In genomic region chr13:109415057-109415456, GRCh38 we compare ENCODE assay signal across 17 cellular contexts.
DNase-seq lines count a peak whose midpoint lies in the region; TF ChIP-seq lines count a peak whose summit lies in the region.
"Had no signal": no experiment of that assay in that cellular context is flagged by ENCODE, and none has a peak within 500 bp of the region (broad histone marks: within the 10 kb centered on the region; RNA-seq: fewer than 3 reads in every experiment).

No MANE protein-coding gene starts in this region.

- H3K27ac ChIP-seq in SK-N-MC (peak overlapping the region; percentile 98), colonic mucosa (no peak overlapping the region)
- H3K27ac ChIP-seq: GM23248 had no signal

- intact Hi-C loops in colonic mucosa (cut with DNase I): no loop called here

- no peak for TF ChIP-seq CTCF in BJ (IDR thresholded peaks at IDR 0.05; ENCODE audit: insufficient read depth, low read depth, low read length)
- no peak for TF ChIP-seq CTCF in fibroblast of villous mesenchyme (IDR thresholded peaks at IDR 0.05; ENCODE audit: insufficient read depth, low read depth, low read length)
- TF ChIP-seq CTCF in colonic mucosa (IDR thresholded peaks at IDR 0.05): no peak

- H3K4me1 ChIP-seq in colonic mucosa: no peaks in the 10 kb centered on the region

- POLR2A ChIA-PET in BJ (lab: Charles Lee): no interaction called here

- no peaks in the 10 kb centered on the region for H3K36me3 ChIP-seq in BJ (ENCODE audit: control insufficient read depth, insufficient read depth, low read length)
- H3K36me3 ChIP-seq in SK-N-MC (ENCODE audit: insufficient read depth, low read length): no peaks in the 10 kb centered on the region
- no peaks in the 10 kb centered on the region for H3K36me3 ChIP-seq in colonic mucosa
- H3K36me3 ChIP-seq: BE2C had no signal

- CTCF ChIA-PET in BJ (lab: Yijun Ruan, JAX): interaction anchor here (0.6 kb wide), 3 partner anchors 60 to 1109 kb away, joined by 3 to 5 read pairs (median 3); no protein-coding TSS in a partner anchor

- H3K27me3 ChIP-seq in BJ (ENCODE audit: control insufficient read depth, insufficient read depth, low read length) (no peaks in the 10 kb centered on the region), colonic mucosa (no peaks in the 10 kb centered on the region)
- H3K27me3 ChIP-seq: BE2C had no signal

- H3K9ac ChIP-seq in SK-N-MC (ENCODE audit: insufficient read length): peak overlapping the region; percentile 68
- no peak overlapping the region for H3K9ac ChIP-seq in colonic mucosa (ENCODE audit: low read depth in 2 of 2, low read length in 2 of 2)
- H3K9ac ChIP-seq: GM23248 had no signal

- no peaks in the 10 kb centered on the region for H3K9me3 ChIP-seq in SK-N-MC (ENCODE audit: low read depth, low read length)
- no peaks in the 10 kb centered on the region for H3K9me3 ChIP-seq in colonic mucosa
- H3K9me3 ChIP-seq: BE2C had no signal

- DNase-seq in BJ (ENCODE audit: low read depth): peak; percentile 41
- DNase-seq in SK-N-MC (ENCODE audit: low read depth, low spot score): no peak
- DNase-seq in fibroblast of villous mesenchyme (ENCODE audit: low read depth): peak; percentile 26
- DNase-seq in SIG-M5 treated with dmso at 0.1 percent for 504 hours (lab: John Stamatoyannopoulos, UW; ENCODE audit: unreplicated experiment): no peak
- DNase-seq in colonic mucosa: no peak
- DNase-seq in NCI-H526 (lab: John Stamatoyannopoulos, UW): no peak
- DNase-seq: AML-193; BE2C; C1 segment of cervical spinal cord; Calu3; CD4-positive, alpha-beta memory T cell; COR-L47; DMS53; DMS79 treated with DMSO at 0.1 percent for 48 hours; GM23248; H7 had no signal

- H3K4me3 ChIP-seq in BJ (ENCODE audit: low read depth, low read length) (no peak overlapping the region), SK-N-MC (peak overlapping the region; percentile 62), fibroblast of villous mesenchyme (ENCODE audit: low read depth, low read length) (no peak overlapping the region), colonic mucosa (no peak overlapping the region)
- H3K4me3 ChIP-seq: GM12878, GM23248 had no signal

Comparison
In these comparisons a context has a peak if more than half of its experiments do, and no peak if none do; other contexts are left out.
1. DNase-seq: peak in BJ (single experiment) and fibroblast of villous mesenchyme (single experiment); none in SK-N-MC (single experiment), SIG-M5 treated with dmso at 0.1 percent for 504 hours (single experiment), colonic mucosa (single experiment) and NCI-H526 (0 of 2).